ENCODE assay signal across 1 cellular context in the genomic region with DNA sequence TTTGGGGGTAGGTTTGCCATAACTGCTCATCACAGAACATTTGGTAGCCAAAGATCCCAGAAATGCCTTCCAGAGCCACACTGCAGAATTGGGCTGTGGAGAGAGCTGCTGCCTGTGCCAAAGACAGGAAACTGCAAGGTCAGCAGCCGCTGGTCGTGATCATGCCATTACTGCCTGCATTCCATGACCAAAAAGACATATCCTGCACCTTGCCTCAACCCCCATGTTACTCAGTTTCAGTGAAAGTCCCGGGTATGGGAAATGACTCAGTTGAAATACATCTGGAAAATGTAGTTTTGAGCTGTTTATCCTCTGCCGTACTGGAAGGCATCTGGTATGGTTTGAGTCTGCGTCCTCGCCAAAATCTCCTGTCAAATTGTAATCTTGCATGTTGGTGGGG.
TF ChIP-seq lines count a peak whose summit lies in the region.

No MANE protein-coding gene starts in this region.

TF ChIP-seq in GM23338, 12 proteins besides CTCF, POLR2A, EP300 and RAD21 (continued from another document):
- TF ChIP-seq, protein P1, sequence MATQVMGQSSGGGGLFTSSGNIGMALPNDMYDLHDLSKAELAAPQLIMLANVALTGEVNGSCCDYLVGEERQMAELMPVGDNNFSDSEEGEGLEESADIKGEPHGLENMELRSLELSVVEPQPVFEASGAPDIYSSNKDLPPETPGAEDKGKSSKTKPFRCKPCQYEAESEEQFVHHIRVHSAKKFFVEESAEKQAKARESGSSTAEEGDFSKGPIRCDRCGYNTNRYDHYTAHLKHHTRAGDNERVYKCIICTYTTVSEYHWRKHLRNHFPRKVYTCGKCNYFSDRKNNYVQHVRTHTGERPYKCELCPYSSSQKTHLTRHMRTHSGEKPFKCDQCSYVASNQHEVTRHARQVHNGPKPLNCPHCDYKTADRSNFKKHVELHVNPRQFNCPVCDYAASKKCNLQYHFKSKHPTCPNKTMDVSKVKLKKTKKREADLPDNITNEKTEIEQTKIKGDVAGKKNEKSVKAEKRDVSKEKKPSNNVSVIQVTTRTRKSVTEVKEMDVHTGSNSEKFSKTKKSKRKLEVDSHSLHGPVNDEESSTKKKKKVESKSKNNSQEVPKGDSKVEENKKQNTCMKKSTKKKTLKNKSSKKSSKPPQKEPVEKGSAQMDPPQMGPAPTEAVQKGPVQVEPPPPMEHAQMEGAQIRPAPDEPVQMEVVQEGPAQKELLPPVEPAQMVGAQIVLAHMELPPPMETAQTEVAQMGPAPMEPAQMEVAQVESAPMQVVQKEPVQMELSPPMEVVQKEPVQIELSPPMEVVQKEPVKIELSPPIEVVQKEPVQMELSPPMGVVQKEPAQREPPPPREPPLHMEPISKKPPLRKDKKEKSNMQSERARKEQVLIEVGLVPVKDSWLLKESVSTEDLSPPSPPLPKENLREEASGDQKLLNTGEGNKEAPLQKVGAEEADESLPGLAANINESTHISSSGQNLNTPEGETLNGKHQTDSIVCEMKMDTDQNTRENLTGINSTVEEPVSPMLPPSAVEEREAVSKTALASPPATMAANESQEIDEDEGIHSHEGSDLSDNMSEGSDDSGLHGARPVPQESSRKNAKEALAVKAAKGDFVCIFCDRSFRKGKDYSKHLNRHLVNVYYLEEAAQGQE (IDR thresholded peaks at IDR 0.05; ENCODE audit: unreplicated experiment), result no peak
- TF ChIP-seq ZNF331 (CRISPR knock-in tag; IDR thresholded peaks at IDR 0.05; ENCODE audit: low read depth) (no peak), NANOG (IDR thresholded peaks at IDR 0.05; ENCODE audit: borderline replicate concordance) (no peak), JUNB (IDR thresholded peaks at IDR 0.05; ENCODE audit: unreplicated experiment) (no peak), EZH2phosphoT487 (IDR thresholded peaks at IDR 0.05; ENCODE audit: unreplicated experiment) (no peak), POLR2AphosphoS5 (IDR thresholded peaks at IDR 0.05; ENCODE audit: low read depth) (no peak), STAT1 (IDR thresholded peaks at IDR 0.05; ENCODE audit: unreplicated experiment) (no peak)
- TF ChIP-seq, protein P2, sequence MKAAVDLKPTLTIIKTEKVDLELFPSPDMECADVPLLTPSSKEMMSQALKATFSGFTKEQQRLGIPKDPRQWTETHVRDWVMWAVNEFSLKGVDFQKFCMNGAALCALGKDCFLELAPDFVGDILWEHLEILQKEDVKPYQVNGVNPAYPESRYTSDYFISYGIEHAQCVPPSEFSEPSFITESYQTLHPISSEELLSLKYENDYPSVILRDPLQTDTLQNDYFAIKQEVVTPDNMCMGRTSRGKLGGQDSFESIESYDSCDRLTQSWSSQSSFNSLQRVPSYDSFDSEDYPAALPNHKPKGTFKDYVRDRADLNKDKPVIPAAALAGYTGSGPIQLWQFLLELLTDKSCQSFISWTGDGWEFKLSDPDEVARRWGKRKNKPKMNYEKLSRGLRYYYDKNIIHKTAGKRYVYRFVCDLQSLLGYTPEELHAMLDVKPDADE (IDR thresholded peaks at IDR 0.05), result no peak
